13 cellular contexts compared by ENCODE assay signal in the genomic region with DNA sequence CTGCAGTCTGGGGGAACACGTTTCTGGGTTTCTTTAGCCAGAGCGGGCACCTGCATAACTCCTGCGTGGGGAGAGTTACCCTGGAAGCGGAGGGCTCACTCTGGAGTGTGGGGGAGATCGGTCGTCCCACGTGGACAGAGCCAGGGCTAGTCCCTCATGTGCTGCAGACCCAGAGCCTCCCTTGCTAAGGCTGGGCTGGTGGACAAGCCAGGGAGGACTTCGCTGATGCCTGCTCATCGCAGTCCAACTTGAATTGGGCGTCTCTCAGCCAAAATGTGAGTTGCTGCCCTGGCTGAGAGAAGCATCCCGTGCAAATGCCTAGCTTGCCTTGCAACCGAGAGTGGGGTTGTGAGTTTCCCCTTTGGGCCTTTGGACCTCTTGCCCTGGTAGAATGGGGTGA. TPM values are rescaled to one million over a fixed set of nuclear protein-coding genes. Genes with fewer than 3 reads are reported as not detected.
A peak's percentile ranks its signal among the peaks of the same experiment; 100 is the strongest.
DNase-seq lines count a peak whose midpoint lies in the region; ATAC-seq and TF ChIP-seq lines count a peak whose summit lies in the region.
"Had no signal": no experiment of that assay in that cellular context is flagged by ENCODE, and none has a peak within 500 bp of the region (broad histone marks: within the 10 kb centered on the region; RNA-seq: fewer than 3 reads in every experiment).

No MANE protein-coding gene starts in this region.

- no peaks in the 10 kb centered on the region for H3K27me3 ChIP-seq in CD4-positive, alpha-beta T cell (ENCODE audit: control insufficient read depth, insufficient read depth, low read length)
- no peaks in the 10 kb centered on the region for H3K27me3 ChIP-seq in kidney epithelial cell (ENCODE audit: control insufficient read depth, insufficient read depth, low read length)

- ATAC-seq in CD4-positive, alpha-beta T cell (ENCODE audit: poor library complexity) = no peak
- ATAC-seq in WTC11 = no peak
- ATAC-seq in GM21786 (IDR thresholded peaks at IDR 0.05; ENCODE audit: unreplicated experiment) = no peak

- no peaks in the 10 kb centered on the region for H3K36me3 ChIP-seq in kidney epithelial cell (ENCODE audit: control insufficient read depth, insufficient read depth, low read length)

- DNase-seq in CD4-positive, alpha-beta T cell = no peak
- DNase-seq in WTC11 (ENCODE audit: low spot score) (no peak), kidney epithelial cell (ENCODE audit: low read depth) (no peak), skeletal muscle cell (ENCODE audit: low read depth) (no peak), mucosa of gallbladder (ENCODE audit: low spot score) (no peak), NCI-H2227 treated with DMSO at 0.1 percent for 48 hours (lab: John Stamatoyannopoulos, UW) (no peak), HEK293T (ENCODE audit: extremely low spot score) (no peak)
- DNase-seq: activated effector memory CD4-positive, alpha-beta T cell treated with Interleukin-2 at 50 U/mL for 16 hours; DMS79 treated with DMSO at 0.1 percent for 48 hours; NCI-H1694; stimulated activated CD4-positive, alpha-beta T cell treated with anti-CD3 and anti-CD28 coated beads, Interleukin-2, amount 100 ng/mL, for 48 hours; T1000 had no signal

- H3K27ac Mint-ChIP-seq in CD4-positive, alpha-beta T cell = no peak overlapping the region
- no peak overlapping the region for H3K27ac Mint-ChIP-seq in WTC11

- H3K4me1 Mint-ChIP-seq in CD4-positive, alpha-beta T cell (ENCODE audit: low read depth) = peaks cover 11% of the 10 kb centered on the region
- peaks cover 14% of the 10 kb centered on the region for H3K4me1 Mint-ChIP-seq in WTC11

- POLR2A ChIA-PET in CD4-positive, alpha-beta T cell (lab: Charles Lee) = no interaction called here
- POLR2A ChIA-PET in WTC11 (lab: Charles Lee) = no interaction called here
- POLR2A ChIA-PET in HEK293T (lab: Yijun Ruan, JAX) = interaction anchor here (1.5 kb wide), 1 partner anchor 22 kb away, joined by 3 read pairs; no protein-coding TSS in a partner anchor

- H3K36me3 Mint-ChIP-seq in CD4-positive, alpha-beta T cell (ENCODE audit: low read depth) = no peaks in the 10 kb centered on the region
- H3K36me3 Mint-ChIP-seq in WTC11 = no peaks in the 10 kb centered on the region

- H3K27me3 Mint-ChIP-seq in CD4-positive, alpha-beta T cell = peaks cover 22% of the 10 kb centered on the region
- H3K27me3 Mint-ChIP-seq in WTC11 (ENCODE audit: low read depth) = peaks cover 50% of the 10 kb centered on the region

- H3K9me3 ChIP-seq in CD4-positive, alpha-beta T cell (ENCODE audit: control insufficient read depth, low read length) = no peaks in the 10 kb centered on the region

- H3K4me3 ChIP-seq in kidney epithelial cell (ENCODE audit: low read depth, low read length) (peak overlapping the region; percentile 31), skeletal muscle cell (ENCODE audit: low read depth, low read length) (peak overlapping the region; percentile 63)

- H3K4me3 Mint-ChIP-seq in CD4-positive, alpha-beta T cell = peak overlapping the region; percentile 38
- H3K4me3 Mint-ChIP-seq in WTC11 = peak overlapping the region; percentile 80; the same call in 1 of the 2 replicates

- intact Hi-C loops in CD4-positive, alpha-beta T cell (cut with DNase I, micrococcal nuclease) = no loop called here

- CTCF ChIA-PET in CD4-positive, alpha-beta T cell (lab: Charles Lee) = interaction anchor here (0.6 to 1.8 kb wide), 2 partner anchors 67 to 91 kb away, joined by 3 to 5 read pairs; no protein-coding TSS in a partner anchor
- CTCF ChIA-PET in WTC11 (lab: Charles Lee) (interaction anchor here (1.3 to 2.6 kb wide), 2 partner anchors 82 to 288 kb away, joined by 3 to 11 read pairs; no protein-coding TSS in a partner anchor), HEK293T (lab: Yijun Ruan, JAX) (no interaction called here)

- no peak for TF ChIP-seq CTCF in CD4-positive, alpha-beta T cell (IDR thresholded peaks at IDR 0.05)
- TF ChIP-seq CTCF in WTC11 (IDR thresholded peaks at IDR 0.05) = no peak
- TF ChIP-seq CTCF in kidney epithelial cell (IDR thresholded peaks at IDR 0.05; ENCODE audit: insufficient read depth, low read length, poor library complexity, severe bottlenecking) = no peak

- H3K9me3 Mint-ChIP-seq in CD4-positive, alpha-beta T cell = no peaks in the 10 kb centered on the region
- H3K9me3 Mint-ChIP-seq in WTC11 = peaks cover 3% of the 10 kb centered on the region; the same call in 1 of the 2 replicates

- H3K27ac ChIP-seq in CD4-positive, alpha-beta T cell (ENCODE audit: low read depth, low read length) = no peak overlapping the region

TF ChIP-seq in WTC11, 78 proteins besides CTCF, POLR2A, EP300 and RAD21:
- TF ChIP-seq SP1 (CRISPR knock-in tag; conservative IDR thresholded peaks at IDR 0.05) = no peak
TF ChIP-seq in WTC11: peak in this region for 0.

TF ChIP-seq in HEK293T, 16 proteins besides CTCF, POLR2A, EP300 and RAD21:
- TF ChIP-seq PKNOX1 (IDR thresholded peaks at IDR 0.05) = no peak
- TF ChIP-seq TARDBP (IDR thresholded peaks at IDR 0.05) = no peak
- no peak for TF ChIP-seq ELF4 (IDR thresholded peaks at IDR 0.05)
- TF ChIP-seq FOXK2 (IDR thresholded peaks at IDR 0.05) = no peak
- no peak for TF ChIP-seq LEF1 (IDR thresholded peaks at IDR 0.05; ENCODE audit: borderline replicate concordance)

RNA-seq across cellular contexts. Expression of gene CRISPLD2, which starts 1.0 kb away (rescaled TPM):
- 1 to 10 TPM; 2.0 to 2.6 TPM for total RNA-seq in CD4-positive, alpha-beta T cell
- total RNA-seq in WTC11 (2021) = 8.7 to 9.5 TPM (median 9.4 TPM) in 3 replicates
- 2.5 and 3.3 TPM in 2 replicates for total RNA-seq in kidney epithelial cell
- total RNA-seq in mucosa of gallbladder = 117 TPM

Comparison
In these comparisons a context has a peak if more than half of its experiments do, and no peak if none do; other contexts are left out.
1. RNA of gene CRISPLD2, which starts 1.0 kb away (total RNA-seq): 117 TPM in mucosa of gallbladder (single experiment); 8.7 to 9.5 TPM in WTC11, 2.0 to 2.6 TPM in CD4-positive, alpha-beta T cell and 2.5 to 3.3 TPM in kidney epithelial cell; every median in the first group is over 10 times any median in the second.